Comparison of ENCODE assay signal across 1 cellular context in the genomic region with DNA sequence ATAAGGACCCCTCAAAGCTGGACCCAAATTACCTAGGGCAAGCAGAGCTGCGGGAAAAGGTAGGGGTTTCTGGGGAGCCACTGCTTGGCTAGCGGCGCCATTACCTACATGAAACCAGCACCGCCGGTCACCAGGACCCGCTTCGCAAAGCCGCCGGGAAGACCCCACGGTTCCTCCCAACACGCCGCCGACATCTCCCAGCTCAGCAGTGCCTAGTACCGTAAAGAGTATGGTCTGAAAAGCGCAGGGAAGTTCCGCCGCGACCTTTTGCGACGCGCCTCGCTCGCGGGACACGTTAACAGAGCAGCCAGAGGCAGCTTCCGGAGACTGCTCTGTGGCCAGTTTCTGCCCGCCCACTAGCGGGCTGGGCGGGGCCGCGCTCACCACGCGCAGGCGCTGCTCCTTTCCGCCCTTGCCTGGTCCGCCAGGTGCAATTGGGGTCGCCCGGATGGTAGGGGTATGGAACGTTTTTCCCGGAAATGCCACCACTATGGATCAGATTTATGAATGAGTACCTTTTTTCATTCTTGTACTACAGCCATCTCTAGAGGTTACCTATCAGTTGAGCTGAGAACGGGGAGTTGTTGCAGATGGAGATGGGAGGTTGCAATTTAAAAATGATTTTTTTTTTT.
TF ChIP-seq lines count a peak whose summit lies in the region.

A gene with protein sequence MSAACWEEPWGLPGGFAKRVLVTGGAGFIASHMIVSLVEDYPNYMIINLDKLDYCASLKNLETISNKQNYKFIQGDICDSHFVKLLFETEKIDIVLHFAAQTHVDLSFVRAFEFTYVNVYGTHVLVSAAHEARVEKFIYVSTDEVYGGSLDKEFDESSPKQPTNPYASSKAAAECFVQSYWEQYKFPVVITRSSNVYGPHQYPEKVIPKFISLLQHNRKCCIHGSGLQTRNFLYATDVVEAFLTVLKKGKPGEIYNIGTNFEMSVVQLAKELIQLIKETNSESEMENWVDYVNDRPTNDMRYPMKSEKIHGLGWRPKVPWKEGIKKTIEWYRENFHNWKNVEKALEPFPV (minus strand): TSS at position 210 of the 632 bp plus-strand sequence. CDS start 16 bp downstream, at position 194.

TF ChIP-seq in K562, 482 proteins besides CTCF, POLR2A, EP300 and RAD21 (continued from another document and continues in another):
- TF ChIP-seq, protein P1, sequence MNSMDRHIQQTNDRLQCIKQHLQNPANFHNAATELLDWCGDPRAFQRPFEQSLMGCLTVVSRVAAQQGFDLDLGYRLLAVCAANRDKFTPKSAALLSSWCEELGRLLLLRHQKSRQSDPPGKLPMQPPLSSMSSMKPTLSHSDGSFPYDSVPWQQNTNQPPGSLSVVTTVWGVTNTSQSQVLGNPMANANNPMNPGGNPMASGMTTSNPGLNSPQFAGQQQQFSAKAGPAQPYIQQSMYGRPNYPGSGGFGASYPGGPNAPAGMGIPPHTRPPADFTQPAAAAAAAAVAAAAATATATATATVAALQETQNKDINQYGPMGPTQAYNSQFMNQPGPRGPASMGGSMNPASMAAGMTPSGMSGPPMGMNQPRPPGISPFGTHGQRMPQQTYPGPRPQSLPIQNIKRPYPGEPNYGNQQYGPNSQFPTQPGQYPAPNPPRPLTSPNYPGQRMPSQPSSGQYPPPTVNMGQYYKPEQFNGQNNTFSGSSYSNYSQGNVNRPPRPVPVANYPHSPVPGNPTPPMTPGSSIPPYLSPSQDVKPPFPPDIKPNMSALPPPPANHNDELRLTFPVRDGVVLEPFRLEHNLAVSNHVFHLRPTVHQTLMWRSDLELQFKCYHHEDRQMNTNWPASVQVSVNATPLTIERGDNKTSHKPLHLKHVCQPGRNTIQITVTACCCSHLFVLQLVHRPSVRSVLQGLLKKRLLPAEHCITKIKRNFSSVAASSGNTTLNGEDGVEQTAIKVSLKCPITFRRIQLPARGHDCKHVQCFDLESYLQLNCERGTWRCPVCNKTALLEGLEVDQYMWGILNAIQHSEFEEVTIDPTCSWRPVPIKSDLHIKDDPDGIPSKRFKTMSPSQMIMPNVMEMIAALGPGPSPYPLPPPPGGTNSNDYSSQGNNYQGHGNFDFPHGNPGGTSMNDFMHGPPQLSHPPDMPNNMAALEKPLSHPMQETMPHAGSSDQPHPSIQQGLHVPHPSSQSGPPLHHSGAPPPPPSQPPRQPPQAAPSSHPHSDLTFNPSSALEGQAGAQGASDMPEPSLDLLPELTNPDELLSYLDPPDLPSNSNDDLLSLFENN (IDR thresholded peaks at IDR 0.05; ENCODE audit: low read depth in 2 of 2, low read length in 2 of 2) = no peak
- no peak for TF ChIP-seq MTA2 (IDR thresholded peaks at IDR 0.05; ENCODE audit: low read depth)
- TF ChIP-seq, protein P2, sequence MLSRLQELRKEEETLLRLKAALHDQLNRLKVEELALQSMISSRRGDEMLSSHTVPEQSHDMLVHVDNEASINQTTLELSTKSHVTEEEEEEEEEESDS (CRISPR knock-in tag; IDR thresholded peaks at IDR 0.05) = no peak
- peak; percentile 39; the same call in 1 of the 2 replicates for TF ChIP-seq ZFX (CRISPR knock-in tag; IDR thresholded peaks at IDR 0.05)
- TF ChIP-seq SRSF7 (optimal IDR thresholded peaks at IDR 0.05; ENCODE audit: low read depth, low read length) = no peak
- TF ChIP-seq BRCA1 (IDR thresholded peaks at IDR 0.05) = no peak
- TF ChIP-seq BRCA1 (CRISPR knock-in tag; IDR thresholded peaks at IDR 0.05) = no peak
- no peak for TF ChIP-seq BMI1 (IDR thresholded peaks at IDR 0.05; ENCODE audit: low read length)
- TF ChIP-seq KDM1A (IDR thresholded peaks at IDR 0.05) = no peak
- TF ChIP-seq, protein P3, sequence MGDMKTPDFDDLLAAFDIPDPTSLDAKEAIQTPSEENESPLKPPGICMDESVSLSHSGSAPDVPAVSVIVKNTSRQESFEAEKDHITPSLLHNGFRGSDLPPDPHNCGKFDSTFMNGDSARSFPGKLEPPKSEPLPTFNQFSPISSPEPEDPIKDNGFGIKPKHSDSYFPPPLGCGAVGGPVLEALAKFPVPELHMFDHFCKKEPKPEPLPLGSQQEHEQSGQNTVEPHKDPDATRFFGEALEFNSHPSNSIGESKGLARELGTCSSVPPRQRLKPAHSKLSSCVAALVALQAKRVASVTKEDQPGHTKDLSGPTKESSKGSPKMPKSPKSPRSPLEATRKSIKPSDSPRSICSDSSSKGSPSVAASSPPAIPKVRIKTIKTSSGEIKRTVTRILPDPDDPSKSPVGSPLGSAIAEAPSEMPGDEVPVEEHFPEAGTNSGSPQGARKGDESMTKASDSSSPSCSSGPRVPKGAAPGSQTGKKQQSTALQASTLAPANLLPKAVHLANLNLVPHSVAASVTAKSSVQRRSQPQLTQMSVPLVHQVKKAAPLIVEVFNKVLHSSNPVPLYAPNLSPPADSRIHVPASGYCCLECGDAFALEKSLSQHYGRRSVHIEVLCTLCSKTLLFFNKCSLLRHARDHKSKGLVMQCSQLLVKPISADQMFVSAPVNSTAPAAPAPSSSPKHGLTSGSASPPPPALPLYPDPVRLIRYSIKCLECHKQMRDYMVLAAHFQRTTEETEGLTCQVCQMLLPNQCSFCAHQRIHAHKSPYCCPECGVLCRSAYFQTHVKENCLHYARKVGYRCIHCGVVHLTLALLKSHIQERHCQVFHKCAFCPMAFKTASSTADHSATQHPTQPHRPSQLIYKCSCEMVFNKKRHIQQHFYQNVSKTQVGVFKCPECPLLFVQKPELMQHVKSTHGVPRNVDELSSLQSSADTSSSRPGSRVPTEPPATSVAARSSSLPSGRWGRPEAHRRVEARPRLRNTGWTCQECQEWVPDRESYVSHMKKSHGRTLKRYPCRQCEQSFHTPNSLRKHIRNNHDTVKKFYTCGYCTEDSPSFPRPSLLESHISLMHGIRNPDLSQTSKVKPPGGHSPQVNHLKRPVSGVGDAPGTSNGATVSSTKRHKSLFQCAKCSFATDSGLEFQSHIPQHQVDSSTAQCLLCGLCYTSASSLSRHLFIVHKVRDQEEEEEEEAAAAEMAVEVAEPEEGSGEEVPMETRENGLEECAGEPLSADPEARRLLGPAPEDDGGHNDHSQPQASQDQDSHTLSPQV (IDR thresholded peaks at IDR 0.05) = no peak
- TF ChIP-seq EHMT2 (IDR thresholded peaks at IDR 0.05) = no peak
- TF ChIP-seq, protein P4, sequence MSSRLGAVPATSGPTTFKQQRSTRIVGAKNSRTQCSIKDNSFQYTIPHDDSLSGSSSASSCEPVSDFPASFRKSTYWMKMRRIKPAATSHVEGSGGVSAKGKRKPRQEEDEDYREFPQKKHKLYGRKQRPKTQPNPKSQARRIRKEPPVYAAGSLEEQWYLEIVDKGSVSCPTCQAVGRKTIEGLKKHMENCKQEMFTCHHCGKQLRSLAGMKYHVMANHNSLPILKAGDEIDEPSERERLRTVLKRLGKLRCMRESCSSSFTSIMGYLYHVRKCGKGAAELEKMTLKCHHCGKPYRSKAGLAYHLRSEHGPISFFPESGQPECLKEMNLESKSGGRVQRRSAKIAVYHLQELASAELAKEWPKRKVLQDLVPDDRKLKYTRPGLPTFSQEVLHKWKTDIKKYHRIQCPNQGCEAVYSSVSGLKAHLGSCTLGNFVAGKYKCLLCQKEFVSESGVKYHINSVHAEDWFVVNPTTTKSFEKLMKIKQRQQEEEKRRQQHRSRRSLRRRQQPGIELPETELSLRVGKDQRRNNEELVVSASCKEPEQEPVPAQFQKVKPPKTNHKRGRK (tag; IDR thresholded peaks at IDR 0.05) = no peak
- TF ChIP-seq FIP1L1 (IDR thresholded peaks at IDR 0.05; ENCODE audit: low read depth, low read length, poor library complexity, severe bottlenecking) = no peak
- no peak for TF ChIP-seq ZFPM2 (CRISPR knock-in tag; IDR thresholded peaks at IDR 0.05)
- no peak for TF ChIP-seq SIN3A (IDR thresholded peaks at IDR 0.05; ENCODE audit: borderline replicate concordance in 2 of 2, control insufficient read depth in 1 of 2, low read depth in 2 of 2, low read length in 2 of 2)
- TF ChIP-seq, protein P5, sequence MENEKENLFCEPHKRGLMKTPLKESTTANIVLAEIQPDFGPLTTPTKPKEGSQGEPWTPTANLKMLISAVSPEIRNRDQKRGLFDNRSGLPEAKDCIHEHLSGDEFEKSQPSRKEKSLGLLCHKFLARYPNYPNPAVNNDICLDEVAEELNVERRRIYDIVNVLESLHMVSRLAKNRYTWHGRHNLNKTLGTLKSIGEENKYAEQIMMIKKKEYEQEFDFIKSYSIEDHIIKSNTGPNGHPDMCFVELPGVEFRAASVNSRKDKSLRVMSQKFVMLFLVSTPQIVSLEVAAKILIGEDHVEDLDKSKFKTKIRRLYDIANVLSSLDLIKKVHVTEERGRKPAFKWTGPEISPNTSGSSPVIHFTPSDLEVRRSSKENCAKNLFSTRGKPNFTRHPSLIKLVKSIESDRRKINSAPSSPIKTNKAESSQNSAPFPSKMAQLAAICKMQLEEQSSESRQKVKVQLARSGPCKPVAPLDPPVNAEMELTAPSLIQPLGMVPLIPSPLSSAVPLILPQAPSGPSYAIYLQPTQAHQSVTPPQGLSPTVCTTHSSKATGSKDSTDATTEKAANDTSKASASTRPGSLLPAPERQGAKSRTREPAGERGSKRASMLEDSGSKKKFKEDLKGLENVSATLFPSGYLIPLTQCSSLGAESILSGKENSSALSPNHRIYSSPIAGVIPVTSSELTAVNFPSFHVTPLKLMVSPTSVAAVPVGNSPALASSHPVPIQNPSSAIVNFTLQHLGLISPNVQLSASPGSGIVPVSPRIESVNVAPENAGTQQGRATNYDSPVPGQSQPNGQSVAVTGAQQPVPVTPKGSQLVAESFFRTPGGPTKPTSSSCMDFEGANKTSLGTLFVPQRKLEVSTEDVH (IDR thresholded peaks at IDR 0.05; ENCODE audit: low read depth, partially characterized antibody) = peak; percentile 53
- TF ChIP-seq ILF3 (IDR thresholded peaks at IDR 0.05; ENCODE audit: borderline replicate concordance) = no peak
- TF ChIP-seq, protein P6, sequence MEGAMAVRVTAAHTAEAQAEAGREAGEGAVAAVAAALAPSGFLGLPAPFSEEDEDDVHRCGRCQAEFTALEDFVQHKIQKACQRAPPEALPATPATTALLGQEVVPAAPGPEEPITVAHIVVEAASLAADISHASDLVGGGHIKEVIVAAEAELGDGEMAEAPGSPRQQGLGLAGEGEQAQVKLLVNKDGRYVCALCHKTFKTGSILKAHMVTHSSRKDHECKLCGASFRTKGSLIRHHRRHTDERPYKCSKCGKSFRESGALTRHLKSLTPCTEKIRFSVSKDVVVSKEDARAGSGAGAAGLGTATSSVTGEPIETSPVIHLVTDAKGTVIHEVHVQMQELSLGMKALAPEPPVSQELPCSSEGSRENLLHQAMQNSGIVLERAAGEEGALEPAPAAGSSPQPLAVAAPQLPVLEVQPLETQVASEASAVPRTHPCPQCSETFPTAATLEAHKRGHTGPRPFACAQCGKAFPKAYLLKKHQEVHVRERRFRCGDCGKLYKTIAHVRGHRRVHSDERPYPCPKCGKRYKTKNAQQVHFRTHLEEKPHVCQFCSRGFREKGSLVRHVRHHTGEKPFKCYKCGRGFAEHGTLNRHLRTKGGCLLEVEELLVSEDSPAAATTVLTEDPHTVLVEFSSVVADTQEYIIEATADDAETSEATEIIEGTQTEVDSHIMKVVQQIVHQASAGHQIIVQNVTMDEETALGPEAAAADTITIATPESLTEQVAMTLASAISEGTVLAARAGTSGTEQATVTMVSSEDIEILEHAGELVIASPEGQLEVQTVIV (CRISPR knock-in tag; IDR thresholded peaks at IDR 0.05; ENCODE audit: borderline replicate concordance) = peak; percentile 95
- TF ChIP-seq MTA3 (IDR thresholded peaks at IDR 0.05; ENCODE audit: borderline replicate concordance) = peak; percentile 23; the same call in 1 of the 2 replicates
- TF ChIP-seq, protein P7, sequence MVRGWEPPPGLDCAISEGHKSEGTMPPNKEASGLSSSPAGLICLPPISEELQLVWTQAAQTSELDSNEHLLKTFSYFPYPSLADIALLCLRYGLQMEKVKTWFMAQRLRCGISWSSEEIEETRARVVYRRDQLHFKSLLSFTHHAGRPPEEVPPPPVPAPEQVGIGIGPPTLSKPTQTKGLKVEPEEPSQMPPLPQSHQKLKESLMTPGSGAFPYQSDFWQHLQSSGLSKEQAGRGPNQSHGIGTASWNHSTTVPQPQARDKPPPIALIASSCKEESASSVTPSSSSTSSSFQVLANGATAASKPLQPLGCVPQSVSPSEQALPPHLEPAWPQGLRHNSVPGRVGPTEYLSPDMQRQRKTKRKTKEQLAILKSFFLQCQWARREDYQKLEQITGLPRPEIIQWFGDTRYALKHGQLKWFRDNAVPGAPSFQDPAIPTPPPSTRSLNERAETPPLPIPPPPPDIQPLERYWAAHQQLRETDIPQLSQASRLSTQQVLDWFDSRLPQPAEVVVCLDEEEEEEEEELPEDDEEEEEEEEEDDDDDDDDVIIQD (CRISPR knock-in tag; IDR thresholded peaks at IDR 0.05) = no peak
- TF ChIP-seq NCOA1 (IDR thresholded peaks at IDR 0.05; ENCODE audit: low read depth) = no peak
- no peak for TF ChIP-seq TAF15 (IDR thresholded peaks at IDR 0.05; ENCODE audit: low read depth, low read length)
- TF ChIP-seq, protein P8, sequence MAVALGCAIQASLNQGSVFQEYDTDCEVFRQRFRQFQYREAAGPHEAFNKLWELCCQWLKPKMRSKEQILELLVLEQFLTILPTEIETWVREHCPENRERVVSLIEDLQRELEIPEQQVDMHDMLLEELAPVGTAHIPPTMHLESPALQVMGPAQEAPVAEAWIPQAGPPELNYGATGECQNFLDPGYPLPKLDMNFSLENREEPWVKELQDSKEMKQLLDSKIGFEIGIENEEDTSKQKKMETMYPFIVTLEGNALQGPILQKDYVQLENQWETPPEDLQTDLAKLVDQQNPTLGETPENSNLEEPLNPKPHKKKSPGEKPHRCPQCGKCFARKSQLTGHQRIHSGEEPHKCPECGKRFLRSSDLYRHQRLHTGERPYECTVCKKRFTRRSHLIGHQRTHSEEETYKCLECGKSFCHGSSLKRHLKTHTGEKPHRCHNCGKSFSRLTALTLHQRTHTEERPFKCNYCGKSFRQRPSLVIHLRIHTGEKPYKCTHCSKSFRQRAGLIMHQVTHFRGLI (CRISPR knock-in tag; IDR thresholded peaks at IDR 0.05) = no peak
- no peak for TF ChIP-seq SAP30 (IDR thresholded peaks at IDR 0.05; ENCODE audit: borderline replicate concordance, insufficient read depth, low read depth, low read length, poor library complexity, severe bottlenecking)
- TF ChIP-seq CXXC5 (CRISPR knock-in tag; IDR thresholded peaks at IDR 0.05) = peak; percentile 23; the same call in 1 of the 2 replicates
- peak; percentile 60; the same call in 1 of the 2 replicates for TF ChIP-seq ZBTB7A (IDR thresholded peaks at IDR 0.05; ENCODE audit: borderline replicate concordance, control insufficient read depth, low read depth, low read length)
- TF ChIP-seq, protein P9, sequence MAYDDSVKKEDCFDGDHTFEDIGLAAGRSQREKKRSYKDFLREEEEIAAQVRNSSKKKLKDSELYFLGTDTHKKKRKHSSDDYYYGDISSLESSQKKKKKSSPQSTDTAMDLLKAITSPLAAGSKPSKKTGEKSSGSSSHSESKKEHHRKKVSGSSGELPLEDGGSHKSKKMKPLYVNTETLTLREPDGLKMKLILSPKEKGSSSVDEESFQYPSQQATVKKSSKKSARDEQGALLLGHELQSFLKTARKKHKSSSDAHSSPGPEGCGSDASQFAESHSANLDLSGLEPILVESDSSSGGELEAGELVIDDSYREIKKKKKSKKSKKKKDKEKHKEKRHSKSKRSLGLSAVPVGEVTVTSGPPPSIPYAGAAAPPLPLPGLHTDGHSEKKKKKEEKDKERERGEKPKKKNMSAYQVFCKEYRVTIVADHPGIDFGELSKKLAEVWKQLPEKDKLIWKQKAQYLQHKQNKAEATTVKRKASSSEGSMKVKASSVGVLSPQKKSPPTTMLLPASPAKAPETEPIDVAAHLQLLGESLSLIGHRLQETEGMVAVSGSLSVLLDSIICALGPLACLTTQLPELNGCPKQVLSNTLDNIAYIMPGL (CRISPR knock-in tag; IDR thresholded peaks at IDR 0.05) = no peak
- TF ChIP-seq HDGF (IDR thresholded peaks at IDR 0.05) = no peak
- TF ChIP-seq, protein P10, sequence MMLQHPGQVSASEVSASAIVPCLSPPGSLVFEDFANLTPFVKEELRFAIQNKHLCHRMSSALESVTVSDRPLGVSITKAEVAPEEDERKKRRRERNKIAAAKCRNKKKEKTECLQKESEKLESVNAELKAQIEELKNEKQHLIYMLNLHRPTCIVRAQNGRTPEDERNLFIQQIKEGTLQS (IDR thresholded peaks at IDR 0.05) = no peak
- TF ChIP-seq, protein P10 (CRISPR knock-in tag; conservative IDR thresholded peaks at IDR 0.05) = no peak
